8 cellular contexts compared by ENCODE assay signal in genomic region chr1:203340112-203340804, GRCh38. TPM values are rescaled to one million over a fixed set of nuclear protein-coding genes. Genes with fewer than 3 reads are reported as not detected.
DNase-seq lines count a peak whose midpoint lies in the region; ATAC-seq, FAIRE-seq and TF ChIP-seq lines count a peak whose summit lies in the region.

No MANE protein-coding gene starts in this region.

- TF ChIP-seq EP300 in Ishikawa (IDR thresholded peaks at IDR 0.05; ENCODE audit: borderline replicate concordance): no peak

- H3K9me3 ChIP-seq in endothelial cell of umbilical vein (replicated peaks; ENCODE audit: control insufficient read depth, insufficient read depth, low read length): no peaks in the 10 kb centered on the region

- H3K23ac ChIP-seq in mesendoderm (ENCODE audit: low read length): no peak overlapping the region

- no CpG with 5 or more reads among the region's 7 CpGs for WGBS in mesendoderm (ENCODE audit: extremely low coverage, insufficient coverage, low lambda C conversion rate)

- CTCF ChIA-PET in activated CD8-positive, alpha-beta memory T cell treated with anti-CD3 and anti-CD28 coated beads, Interleukin-2, amount 10 ng/mL, durations not matched to agents 7 days and 5 days (lab: Charles Lee): interaction anchor here (0.7 to 17.8 kb wide), 20 partner anchors 10 to 425 kb away, joined by 3 to 806 read pairs (median 6); partner anchors contain the start of genes BTG2, FMOD, LAX1 and OPTC
- CTCF ChIA-PET in endothelial cell of umbilical vein (lab: Charles Lee): interaction anchor here (0.5 to 30.6 kb wide), 19 partner anchors 13 to 465 kb away, joined by 3 to 1014 read pairs (median 5); partner anchors contain the start of gene FMOD

- H3K79me2 ChIP-seq in endothelial cell of umbilical vein (ENCODE audit: control insufficient read depth, insufficient read depth, low read length): no peaks in the 10 kb centered on the region
- no peaks in the 10 kb centered on the region for H3K79me2 ChIP-seq in mesendoderm (ENCODE audit: control insufficient read depth, insufficient read depth, low read length)

- H2BK15ac ChIP-seq in mesendoderm (replicated peaks; ENCODE audit: low read depth): no peak overlapping the region

- H3K4me3 ChIP-seq in endothelial cell of umbilical vein (replicated peaks in 1 of 3; ENCODE audit: insufficient read depth in 1 of 3, low read depth in 1 of 3, low read length in 3 of 3) (no peak overlapping the region), mesendoderm (ENCODE audit: low read length) (no peak overlapping the region)

- H3K9me3 Mint-ChIP-seq in activated CD8-positive, alpha-beta memory T cell treated with anti-CD3 and anti-CD28 coated beads, Interleukin-2, amount 10 ng/mL, durations not matched to agents 7 days and 5 days (ENCODE audit: low read depth): no peaks in the 10 kb centered on the region

- H3K36me3 Mint-ChIP-seq in activated CD8-positive, alpha-beta memory T cell treated with anti-CD3 and anti-CD28 coated beads, Interleukin-2, amount 10 ng/mL, durations not matched to agents 7 days and 5 days: no peaks in the 10 kb centered on the region

- DNase-seq in ELF-1 (ENCODE audit: low read depth, low spot score) (peak; percentile 83), NOMO-1 (lab: John Stamatoyannopoulos, UW; ENCODE audit: unreplicated experiment in 2 of 2) (peak; percentile 55 to 75), endothelial cell of umbilical vein (ENCODE audit: low read depth, low spot score) (peak; percentile 76), mesendoderm (peak; percentile 90), superior temporal gyrus (ENCODE audit: extremely low spot score) (peak; percentile 97)
- DNase-seq in activated CD8-positive, alpha-beta memory T cell treated with anti-CD3 and anti-CD28 coated beads, Interleukin-2, amount 10 ng/mL, durations not matched to agents 7 days and 5 days: peak; percentile 75

- H3K9ac ChIP-seq in endothelial cell of umbilical vein (replicated peaks; ENCODE audit: extremely low read depth, insufficient read depth, low read length) (no peak overlapping the region), mesendoderm (ENCODE audit: low read length) (peak overlapping the region; percentile 16)

- no peak for TF ChIP-seq POLR2A in endothelial cell of umbilical vein (IDR thresholded peaks at IDR 0.05; ENCODE audit: low read depth, low read length)

- H3K4me2 ChIP-seq in endothelial cell of umbilical vein (ENCODE audit: insufficient read depth, low read length) (no peak overlapping the region), mesendoderm (ENCODE audit: low read length) (no peak overlapping the region)

- H3K36me3 ChIP-seq in endothelial cell of umbilical vein (ENCODE audit: control insufficient read depth in 2 of 2, extremely low read depth in 1 of 2, insufficient read depth in 2 of 2, low read length in 2 of 2) (no peaks in the 10 kb centered on the region), mesendoderm (ENCODE audit: control insufficient read depth, insufficient read depth, low read length) (no peaks in the 10 kb centered on the region)

- peak overlapping the region; percentile 63 for H3K56ac ChIP-seq in mesendoderm (ENCODE audit: low read length)

- no peaks in the 10 kb centered on the region for H3K79me1 ChIP-seq in mesendoderm (ENCODE audit: low read length)

- H2AFZ ChIP-seq in endothelial cell of umbilical vein (ENCODE audit: low read depth, low read length): no peak overlapping the region

- H3K4me1 Mint-ChIP-seq in activated CD8-positive, alpha-beta memory T cell treated with anti-CD3 and anti-CD28 coated beads, Interleukin-2, amount 10 ng/mL, durations not matched to agents 7 days and 5 days: peaks cover 15% of the 10 kb centered on the region

- dilution Hi-C loops in endothelial cell of umbilical vein (cut with MboI; ENCODE audit: extremely low pct_ligation_motif_present, low sequenced_read_pairs): no loop called here

- peak; percentile 84 for ATAC-seq in activated CD8-positive, alpha-beta memory T cell treated with anti-CD3 and anti-CD28 coated beads, Interleukin-2, amount 10 ng/mL, durations not matched to agents 7 days and 5 days
- no peak for ATAC-seq in HG02588 (IDR thresholded peaks at IDR 0.05; ENCODE audit: unreplicated experiment)

- H3K4me1 ChIP-seq in endothelial cell of umbilical vein (ENCODE audit: control insufficient read depth, extremely low read depth, insufficient read depth, low read length): no peaks in the 10 kb centered on the region
- peaks cover 5% of the 10 kb centered on the region for H3K4me1 ChIP-seq in mesendoderm (ENCODE audit: control insufficient read depth, low read depth, low read length)

- TF ChIP-seq CTCF in endothelial cell of umbilical vein (IDR thresholded peaks at IDR 0.05; ENCODE audit: extremely low read depth in 1 of 2, insufficient read depth in 1 of 2, low read depth in 1 of 2, low read length in 2 of 2): peak; percentile 82 to 89

- POLR2A ChIA-PET in endothelial cell of umbilical vein (lab: Charles Lee): no interaction called here

- H2AK5ac ChIP-seq in mesendoderm (ENCODE audit: low read length): no peak overlapping the region

- no peak overlapping the region for H2BK5ac ChIP-seq in mesendoderm (ENCODE audit: low read length)

- H2BK120ac ChIP-seq in mesendoderm (ENCODE audit: low read depth, low read length): no peak overlapping the region

- intact Hi-C loops in endothelial cell of umbilical vein (cut with micrococcal nuclease): loop anchor here (1.0 kb wide), 3 partner anchors 100 to 360 kb away; no protein-coding TSS in a partner anchor

- FAIRE-seq in endothelial cell of umbilical vein (lab: Jason Lieb, UNC): peak; percentile 95

- H3K27me3 ChIP-seq in endothelial cell of umbilical vein (ENCODE audit: control insufficient read depth in 2 of 2, insufficient read depth in 2 of 2, low read length in 2 of 2) (peaks cover 33 to 42% of the 10 kb centered on the region in 2 experiments), mesendoderm (ENCODE audit: insufficient read depth, low read length, poor library complexity) (no peaks in the 10 kb centered on the region)

- H4K20me1 ChIP-seq in endothelial cell of umbilical vein (replicated peaks; ENCODE audit: control insufficient read depth, extremely low read depth, insufficient read depth, low read length): no peaks in the 10 kb centered on the region

- H3K4ac ChIP-seq in mesendoderm (ENCODE audit: low read depth, low read length): peak overlapping the region; percentile 41

- H3K18ac ChIP-seq in mesendoderm (ENCODE audit: low read length): no peak overlapping the region

- H3K9me1 ChIP-seq in endothelial cell of umbilical vein (replicated peaks; ENCODE audit: control insufficient read depth, extremely low read depth, insufficient read depth, low read length): no peaks in the 10 kb centered on the region

- H3K27ac Mint-ChIP-seq in activated CD8-positive, alpha-beta memory T cell treated with anti-CD3 and anti-CD28 coated beads, Interleukin-2, amount 10 ng/mL, durations not matched to agents 7 days and 5 days: no peak overlapping the region

- H4K5ac ChIP-seq in mesendoderm (ENCODE audit: low read length): no peak overlapping the region

- BruUV-seq in endothelial cell of umbilical vein (replicated peaks; lab: Mats Ljungman, UMichigan): no TSS peak

- TF ChIP-seq RAD21 in Ishikawa (IDR thresholded peaks at IDR 0.05; ENCODE audit: low read depth): peak; percentile 96

- peaks cover 47% of the 10 kb centered on the region for H3K27me3 Mint-ChIP-seq in activated CD8-positive, alpha-beta memory T cell treated with anti-CD3 and anti-CD28 coated beads, Interleukin-2, amount 10 ng/mL, durations not matched to agents 7 days and 5 days

- no peak overlapping the region for H3K4me3 Mint-ChIP-seq in activated CD8-positive, alpha-beta memory T cell treated with anti-CD3 and anti-CD28 coated beads, Interleukin-2, amount 10 ng/mL, durations not matched to agents 7 days and 5 days

- no peak overlapping the region for H3K27ac ChIP-seq in endothelial cell of umbilical vein (ENCODE audit: insufficient read depth, low read depth, low read length)
- H3K27ac ChIP-seq in mesendoderm (ENCODE audit: low read depth, low read length): no peak overlapping the region

- H4K8ac ChIP-seq in mesendoderm (ENCODE audit: low read depth, low read length): no peak overlapping the region

TF ChIP-seq in Ishikawa, 13 proteins besides CTCF, POLR2A, EP300 and RAD21:
- TF ChIP-seq NFIC (IDR thresholded peaks at IDR 0.05): peak; percentile 16; the same call in 1 of the 2 replicates
- TF ChIP-seq TEAD4 (IDR thresholded peaks at IDR 0.05): no peak

TF ChIP-seq in endothelial cell of umbilical vein, 7 proteins besides CTCF, POLR2A, EP300 and RAD21:
- TF ChIP-seq EZH2 (IDR thresholded peaks at IDR 0.05; ENCODE audit: borderline replicate concordance, low read depth, low read length, severe bottlenecking) (peak; percentile 71), FOS (IDR thresholded peaks at IDR 0.05; ENCODE audit: borderline replicate concordance, insufficient read depth, low read length) (no peak)

RNA-seq across cellular contexts. Expression of gene FMOD, which starts 10.7 kb away (rescaled TPM):
- total RNA-seq in activated CD8-positive, alpha-beta memory T cell treated with anti-CD3 and anti-CD28 coated beads, Interleukin-2, amount 10 ng/mL, durations not matched to agents 7 days and 5 days: under 1 TPM in 1 of 2 experiments, not detected in 1; 0.19 TPM
- 0.11 TPM in 1 of 2 replicates, not detected in the other for total RNA-seq in endothelial cell of umbilical vein
- polyA plus RNA-seq in endothelial cell of umbilical vein: 0.10 and 0.12 TPM in 2 replicates
- polyA plus RNA-seq in endothelial cell of umbilical vein (2011; cell fraction: cytosol; rRNA removed): 0.09 and 0.14 TPM in 2 replicates
- 0.06 TPM in 1 of 2 replicates, not detected in the other for polyA plus RNA-seq in endothelial cell of umbilical vein (2011; cell fraction: nucleus; rRNA removed)
- polyA plus RNA-seq in endothelial cell of umbilical vein (2012): 0.41 and 0.94 TPM in 2 replicates
- 0.23 TPM in 1 of 2 replicates, not detected in the other for polyA minus RNA-seq in endothelial cell of umbilical vein
- polyA minus RNA-seq in endothelial cell of umbilical vein (2011; cell fraction: cytosol; rRNA and poly(A)+ RNA removed): not detected
- not detected in 2 replicates for polyA minus RNA-seq in endothelial cell of umbilical vein (2011; cell fraction: nucleus; rRNA and poly(A)+ RNA removed)
- polyA plus RNA-seq in mesendoderm (2013, experiment 1 of 2): 0.45 TPM
- polyA plus RNA-seq in mesendoderm (2013, experiment 2 of 2): 0.34 TPM

RNA-seq across cellular contexts. Expression of gene BTG2, which starts 34.9 kb away (rescaled TPM):
- 100 to 1,000 TPM in 1 of 2 experiments, 10 to 100 TPM in 1; 72.2 to 142 TPM for total RNA-seq in activated CD8-positive, alpha-beta memory T cell treated with anti-CD3 and anti-CD28 coated beads, Interleukin-2, amount 10 ng/mL, durations not matched to agents 7 days and 5 days
- total RNA-seq in endothelial cell of umbilical vein: 40.3 and 50.1 TPM in 2 replicates
- polyA plus RNA-seq in endothelial cell of umbilical vein: 35.6 and 59.0 TPM in 2 replicates
- 22.8 and 28.2 TPM in 2 replicates for polyA plus RNA-seq in endothelial cell of umbilical vein (2011; cell fraction: cytosol; rRNA removed)
- 16.8 and 17.3 TPM in 2 replicates for polyA plus RNA-seq in endothelial cell of umbilical vein (2011; cell fraction: nucleus; rRNA removed)
- polyA plus RNA-seq in endothelial cell of umbilical vein (2012): 26.0 and 27.1 TPM in 2 replicates
- polyA minus RNA-seq in endothelial cell of umbilical vein: 50.2 and 51.0 TPM in 2 replicates
- 11.2 TPM for polyA minus RNA-seq in endothelial cell of umbilical vein (2011; cell fraction: cytosol; rRNA and poly(A)+ RNA removed)
- polyA minus RNA-seq in endothelial cell of umbilical vein (2011; cell fraction: nucleus; rRNA and poly(A)+ RNA removed): 17.3 and 21.6 TPM in 2 replicates
- 4.1 TPM for polyA plus RNA-seq in mesendoderm (2013, experiment 1 of 2)
- 3.9 TPM for polyA plus RNA-seq in mesendoderm (2013, experiment 2 of 2)
